Comparison of ENCODE assay signal across 1 cellular context in genomic region chr15:74889882-74890768, GRCh38.
TF ChIP-seq lines count a peak whose summit lies in the region.

A gene with protein sequence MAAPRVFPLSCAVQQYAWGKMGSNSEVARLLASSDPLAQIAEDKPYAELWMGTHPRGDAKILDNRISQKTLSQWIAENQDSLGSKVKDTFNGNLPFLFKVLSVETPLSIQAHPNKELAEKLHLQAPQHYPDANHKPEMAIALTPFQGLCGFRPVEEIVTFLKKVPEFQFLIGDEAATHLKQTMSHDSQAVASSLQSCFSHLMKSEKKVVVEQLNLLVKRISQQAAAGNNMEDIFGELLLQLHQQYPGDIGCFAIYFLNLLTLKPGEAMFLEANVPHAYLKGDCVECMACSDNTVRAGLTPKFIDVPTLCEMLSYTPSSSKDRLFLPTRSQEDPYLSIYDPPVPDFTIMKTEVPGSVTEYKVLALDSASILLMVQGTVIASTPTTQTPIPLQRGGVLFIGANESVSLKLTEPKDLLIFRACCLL (plus strand): TSS chr15:74890042. CDS start chr15:74890074, 32 bp downstream.

TF ChIP-seq in GM23338, 12 proteins besides CTCF, POLR2A, EP300 and RAD21 (continued from another document):
- TF ChIP-seq ZNF462 (CRISPR knock-in tag; IDR thresholded peaks at IDR 0.05), result no peak
- no peak for TF ChIP-seq REST (IDR thresholded peaks at IDR 0.05; ENCODE audit: unreplicated experiment)
- TF ChIP-seq ZNF331 (CRISPR knock-in tag; IDR thresholded peaks at IDR 0.05; ENCODE audit: low read depth), result no peak
- no peak for TF ChIP-seq NANOG (IDR thresholded peaks at IDR 0.05; ENCODE audit: borderline replicate concordance)
